1 cellular context compared by ENCODE assay signal in the genomic region with DNA sequence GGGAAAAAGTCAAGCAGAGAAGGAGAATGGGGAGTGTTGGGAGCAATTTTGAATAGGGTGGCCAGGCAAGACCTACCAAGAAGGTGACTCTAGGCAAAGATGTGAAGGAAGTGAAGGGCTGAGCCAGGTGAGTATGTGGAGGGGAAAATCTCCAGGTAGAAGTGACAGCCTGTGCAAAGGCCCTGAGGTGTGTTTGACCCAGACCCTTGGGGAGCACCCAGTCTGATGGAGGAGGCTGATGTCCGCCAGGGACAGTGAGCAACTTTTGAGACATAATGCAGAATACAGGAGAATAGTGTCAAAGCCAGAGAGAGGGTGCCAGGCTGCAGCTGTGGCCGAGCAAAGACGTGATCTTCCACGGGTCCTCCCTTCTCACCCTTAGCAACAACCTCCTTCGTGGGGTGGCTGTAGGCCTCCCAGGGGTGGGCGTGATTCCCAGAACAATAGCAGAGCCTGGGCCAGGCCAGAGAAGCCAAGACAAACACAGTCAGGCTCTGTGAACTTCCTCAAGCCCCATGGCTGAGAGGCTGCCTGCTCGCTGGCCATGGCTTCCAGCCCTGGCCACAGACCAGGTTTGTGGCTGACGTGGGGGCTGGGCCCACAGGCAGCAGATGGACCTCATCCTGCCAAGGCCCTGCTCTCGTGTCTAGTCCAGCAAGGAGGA.
A peak's percentile ranks its signal among the peaks of the same experiment; 100 is the strongest.
TF ChIP-seq lines count a peak whose summit lies in the region.

No MANE protein-coding gene starts in this region.

TF ChIP-seq in HepG2, 621 proteins besides CTCF, POLR2A, EP300 and RAD21:
- no peak for TF ChIP-seq HNRNPL (IDR thresholded peaks at IDR 0.05; ENCODE audit: low read depth, low read length)
- TF ChIP-seq AGO2 (optimal IDR thresholded peaks at IDR 0.05; ENCODE audit: low read depth, low read length): peak; percentile 24
- TF ChIP-seq, protein P1, sequence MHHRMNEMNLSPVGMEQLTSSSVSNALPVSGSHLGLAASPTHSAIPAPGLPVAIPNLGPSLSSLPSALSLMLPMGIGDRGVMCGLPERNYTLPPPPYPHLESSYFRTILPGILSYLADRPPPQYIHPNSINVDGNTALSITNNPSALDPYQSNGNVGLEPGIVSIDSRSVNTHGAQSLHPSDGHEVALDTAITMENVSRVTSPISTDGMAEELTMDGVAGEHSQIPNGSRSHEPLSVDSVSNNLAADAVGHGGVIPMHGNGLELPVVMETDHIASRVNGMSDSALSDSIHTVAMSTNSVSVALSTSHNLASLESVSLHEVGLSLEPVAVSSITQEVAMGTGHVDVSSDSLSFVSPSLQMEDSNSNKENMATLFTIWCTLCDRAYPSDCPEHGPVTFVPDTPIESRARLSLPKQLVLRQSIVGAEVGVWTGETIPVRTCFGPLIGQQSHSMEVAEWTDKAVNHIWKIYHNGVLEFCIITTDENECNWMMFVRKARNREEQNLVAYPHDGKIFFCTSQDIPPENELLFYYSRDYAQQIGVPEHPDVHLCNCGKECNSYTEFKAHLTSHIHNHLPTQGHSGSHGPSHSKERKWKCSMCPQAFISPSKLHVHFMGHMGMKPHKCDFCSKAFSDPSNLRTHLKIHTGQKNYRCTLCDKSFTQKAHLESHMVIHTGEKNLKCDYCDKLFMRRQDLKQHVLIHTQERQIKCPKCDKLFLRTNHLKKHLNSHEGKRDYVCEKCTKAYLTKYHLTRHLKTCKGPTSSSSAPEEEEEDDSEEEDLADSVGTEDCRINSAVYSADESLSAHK (CRISPR knock-in tag; IDR thresholded peaks at IDR 0.05; ENCODE audit: borderline replicate concordance): no peak
- peak; percentile 88 for TF ChIP-seq ZSCAN22 (CRISPR knock-in tag; IDR thresholded peaks at IDR 0.05)
- TF ChIP-seq, protein P2, sequence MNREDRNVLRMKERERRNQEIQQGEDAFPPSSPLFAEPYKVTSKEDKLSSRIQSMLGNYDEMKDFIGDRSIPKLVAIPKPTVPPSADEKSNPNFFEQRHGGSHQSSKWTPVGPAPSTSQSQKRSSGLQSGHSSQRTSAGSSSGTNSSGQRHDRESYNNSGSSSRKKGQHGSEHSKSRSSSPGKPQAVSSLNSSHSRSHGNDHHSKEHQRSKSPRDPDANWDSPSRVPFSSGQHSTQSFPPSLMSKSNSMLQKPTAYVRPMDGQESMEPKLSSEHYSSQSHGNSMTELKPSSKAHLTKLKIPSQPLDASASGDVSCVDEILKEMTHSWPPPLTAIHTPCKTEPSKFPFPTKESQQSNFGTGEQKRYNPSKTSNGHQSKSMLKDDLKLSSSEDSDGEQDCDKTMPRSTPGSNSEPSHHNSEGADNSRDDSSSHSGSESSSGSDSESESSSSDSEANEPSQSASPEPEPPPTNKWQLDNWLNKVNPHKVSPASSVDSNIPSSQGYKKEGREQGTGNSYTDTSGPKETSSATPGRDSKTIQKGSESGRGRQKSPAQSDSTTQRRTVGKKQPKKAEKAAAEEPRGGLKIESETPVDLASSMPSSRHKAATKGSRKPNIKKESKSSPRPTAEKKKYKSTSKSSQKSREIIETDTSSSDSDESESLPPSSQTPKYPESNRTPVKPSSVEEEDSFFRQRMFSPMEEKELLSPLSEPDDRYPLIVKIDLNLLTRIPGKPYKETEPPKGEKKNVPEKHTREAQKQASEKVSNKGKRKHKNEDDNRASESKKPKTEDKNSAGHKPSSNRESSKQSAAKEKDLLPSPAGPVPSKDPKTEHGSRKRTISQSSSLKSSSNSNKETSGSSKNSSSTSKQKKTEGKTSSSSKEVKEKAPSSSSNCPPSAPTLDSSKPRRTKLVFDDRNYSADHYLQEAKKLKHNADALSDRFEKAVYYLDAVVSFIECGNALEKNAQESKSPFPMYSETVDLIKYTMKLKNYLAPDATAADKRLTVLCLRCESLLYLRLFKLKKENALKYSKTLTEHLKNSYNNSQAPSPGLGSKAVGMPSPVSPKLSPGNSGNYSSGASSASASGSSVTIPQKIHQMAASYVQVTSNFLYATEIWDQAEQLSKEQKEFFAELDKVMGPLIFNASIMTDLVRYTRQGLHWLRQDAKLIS (CRISPR knock-in tag; IDR thresholded peaks at IDR 0.05): no peak
- TF ChIP-seq, protein P3, sequence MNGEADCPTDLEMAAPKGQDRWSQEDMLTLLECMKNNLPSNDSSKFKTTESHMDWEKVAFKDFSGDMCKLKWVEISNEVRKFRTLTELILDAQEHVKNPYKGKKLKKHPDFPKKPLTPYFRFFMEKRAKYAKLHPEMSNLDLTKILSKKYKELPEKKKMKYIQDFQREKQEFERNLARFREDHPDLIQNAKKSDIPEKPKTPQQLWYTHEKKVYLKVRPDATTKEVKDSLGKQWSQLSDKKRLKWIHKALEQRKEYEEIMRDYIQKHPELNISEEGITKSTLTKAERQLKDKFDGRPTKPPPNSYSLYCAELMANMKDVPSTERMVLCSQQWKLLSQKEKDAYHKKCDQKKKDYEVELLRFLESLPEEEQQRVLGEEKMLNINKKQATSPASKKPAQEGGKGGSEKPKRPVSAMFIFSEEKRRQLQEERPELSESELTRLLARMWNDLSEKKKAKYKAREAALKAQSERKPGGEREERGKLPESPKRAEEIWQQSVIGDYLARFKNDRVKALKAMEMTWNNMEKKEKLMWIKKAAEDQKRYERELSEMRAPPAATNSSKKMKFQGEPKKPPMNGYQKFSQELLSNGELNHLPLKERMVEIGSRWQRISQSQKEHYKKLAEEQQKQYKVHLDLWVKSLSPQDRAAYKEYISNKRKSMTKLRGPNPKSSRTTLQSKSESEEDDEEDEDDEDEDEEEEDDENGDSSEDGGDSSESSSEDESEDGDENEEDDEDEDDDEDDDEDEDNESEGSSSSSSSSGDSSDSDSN (CRISPR knock-in tag; IDR thresholded peaks at IDR 0.05): no peak
- no peak for TF ChIP-seq U2AF1 (optimal IDR thresholded peaks at IDR 0.05; ENCODE audit: low read depth, low read length)
- TF ChIP-seq REPIN1 (CRISPR knock-in tag; IDR thresholded peaks at IDR 0.05; ENCODE audit: borderline replicate concordance, low read depth): no peak
- TF ChIP-seq ZNF460 (CRISPR knock-in tag; IDR thresholded peaks at IDR 0.05; ENCODE audit: borderline replicate concordance): no peak
